9 cellular contexts compared by ENCODE assay signal in the genomic region with DNA sequence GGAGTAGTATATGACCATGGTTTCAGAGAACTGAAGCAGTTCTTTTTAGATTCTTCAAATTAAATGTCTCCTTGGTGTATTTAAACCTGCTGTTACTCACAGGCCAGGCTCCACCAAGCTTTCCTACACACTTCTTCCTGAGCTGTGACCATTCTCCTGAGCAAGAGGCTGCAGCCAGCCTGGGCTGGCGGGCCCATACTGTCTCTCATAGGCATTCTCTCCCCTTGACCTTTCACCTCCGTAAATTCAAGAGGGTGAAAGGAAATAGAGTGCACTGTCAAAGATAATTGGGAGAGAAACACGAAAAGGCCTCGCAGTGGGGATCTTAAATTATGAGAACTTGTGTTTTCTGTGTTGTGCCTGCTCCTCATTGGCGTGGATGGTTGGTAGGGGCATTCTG. TPM values are rescaled to one million over a fixed set of nuclear protein-coding genes. Genes with fewer than 3 reads are reported as not detected.
DNase-seq lines count a peak whose midpoint lies in the region; TF ChIP-seq lines count a peak whose summit lies in the region.
"Had no signal": no experiment of that assay in that cellular context is flagged by ENCODE, and none has a peak within 500 bp of the region (broad histone marks: within the 10 kb centered on the region; RNA-seq: fewer than 3 reads in every experiment).

No MANE protein-coding gene starts in this region.

- H3K9me3 ChIP-seq in OCI-LY1 (ENCODE audit: low read length) = no peaks in the 10 kb centered on the region
- no peaks in the 10 kb centered on the region for H3K9me3 ChIP-seq in endocrine pancreas (ENCODE audit: control insufficient read depth, low read length)
- H3K9me3 ChIP-seq in neural cell (ENCODE audit: low read length) = no peaks in the 10 kb centered on the region

- POLR2A ChIA-PET in HEK293T (lab: Yijun Ruan, JAX) = interaction anchor here (1.3 to 1.4 kb wide), 2 partner anchors 7 to 19 kb away, joined by 4 to 5 read pairs; no protein-coding TSS in a partner anchor

- H4K20me1 ChIP-seq in OCI-LY1 (ENCODE audit: insufficient read depth, low read length) (no peaks in the 10 kb centered on the region), neural cell (ENCODE audit: insufficient read depth) (peaks cover 11% of the 10 kb centered on the region)

- H3K79me2 ChIP-seq in OCI-LY1 (ENCODE audit: insufficient read depth, low read length) = peaks cover 72% of the 10 kb centered on the region
- H3K79me2 ChIP-seq in neural cell (replicated peaks; ENCODE audit: insufficient read depth, low read length) = peaks cover 68% of the 10 kb centered on the region

- H3K4me1 ChIP-seq in OCI-LY1 (ENCODE audit: insufficient read depth, low read length, severe bottlenecking) (peaks cover 73% of the 10 kb centered on the region), endocrine pancreas (ENCODE audit: control insufficient read depth, insufficient read depth, low read length) (peaks cover 13% of the 10 kb centered on the region)

- peak overlapping the region; percentile 96 for H3K4me2 ChIP-seq in OCI-LY1 (ENCODE audit: low read length)
- peak overlapping the region; percentile 89 for H3K4me2 ChIP-seq in neural cell (ENCODE audit: low read length)

- CTCF ChIA-PET in HEK293T (lab: Yijun Ruan, JAX) = interaction anchor here (1.2 kb wide), 1 partner anchor 14 kb away, joined by 3 read pairs; no protein-coding TSS in a partner anchor

- no peaks in the 10 kb centered on the region for H3F3A ChIP-seq in OCI-LY1 (ENCODE audit: insufficient read depth, low read length)
- no peaks in the 10 kb centered on the region for H3F3A ChIP-seq in neural cell (ENCODE audit: insufficient read depth, low read length, poor library complexity, severe bottlenecking)

- H3K9me2 ChIP-seq in OCI-LY1 (ENCODE audit: low read depth, low read length) (no peaks in the 10 kb centered on the region), neural cell (ENCODE audit: insufficient read depth, low read length) (no peaks in the 10 kb centered on the region)

- H3K4me3 ChIP-seq in OCI-LY1 (ENCODE audit: low read depth, low read length, poor library complexity, severe bottlenecking) (peak overlapping the region; percentile 92), endocrine pancreas (ENCODE audit: control insufficient read depth, insufficient read depth, low read length) (peak overlapping the region; percentile 87), neural cell (ENCODE audit: low read length) (peak overlapping the region; percentile 99)

- H3K27ac ChIP-seq in C4-2B = peak overlapping the region; percentile 99
- no peak overlapping the region for H3K27ac ChIP-seq in OCI-LY1 (ENCODE audit: low read depth, low read length, poor library complexity, severe bottlenecking)
- H3K27ac ChIP-seq in neural cell (ENCODE audit: low read length) = no peak overlapping the region

- peaks cover 18% of the 10 kb centered on the region for H3K36me3 ChIP-seq in OCI-LY1 (ENCODE audit: insufficient read depth, low read length)
- peaks cover 2% of the 10 kb centered on the region for H3K36me3 ChIP-seq in endocrine pancreas (ENCODE audit: control insufficient read depth, insufficient read depth, low read length)
- no peaks in the 10 kb centered on the region for H3K36me3 ChIP-seq in neural cell (ENCODE audit: insufficient read depth, low read length)

- no peak for DNase-seq in activated CD8-positive, alpha-beta memory T cell treated with anti-CD3 and anti-CD28 coated beads for 24 hours
- DNase-seq in middle frontal gyrus (ENCODE audit: extremely low spot score, low spot score) (no peak), HEK293T (ENCODE audit: extremely low spot score) (no peak), HT-29 (ENCODE audit: low spot score) (no peak)
- DNase-seq: KG1 had no signal

- no peak for TF ChIP-seq RAD21 in neural cell (conservative IDR thresholded peaks at IDR 0.05)

- TF ChIP-seq CTCF in C4-2B (conservative IDR thresholded peaks at IDR 0.05) (no peak), OCI-LY1 (IDR thresholded peaks at IDR 0.05; ENCODE audit: low read length) (no peak), neural cell (IDR thresholded peaks at IDR 0.05; ENCODE audit: poor library complexity, severe bottlenecking) (no peak)

- no peak overlapping the region for H2AFZ ChIP-seq in OCI-LY1 (ENCODE audit: low read length)
- H2AFZ ChIP-seq in neural cell (ENCODE audit: low read depth, low read length) = no peak overlapping the region

- TF ChIP-seq EP300 in neural cell (conservative IDR thresholded peaks at IDR 0.05; ENCODE audit: poor library complexity, severe bottlenecking) = no peak

- H3K27me3 ChIP-seq in OCI-LY1 (ENCODE audit: insufficient read depth, low read length) (no peaks in the 10 kb centered on the region), endocrine pancreas (ENCODE audit: control insufficient read depth, insufficient read depth, low read length) (no peaks in the 10 kb centered on the region), neural cell (ENCODE audit: insufficient read depth, low read depth, low read length) (no peaks in the 10 kb centered on the region)

- H3K9ac ChIP-seq in OCI-LY1 (ENCODE audit: low read length) = peak overlapping the region; percentile 89
- peak overlapping the region; percentile 72 for H3K9ac ChIP-seq in endocrine pancreas (ENCODE audit: control insufficient read depth, insufficient read depth, low read length)
- no peak overlapping the region for H3K9ac ChIP-seq in neural cell (ENCODE audit: low read length)

TF ChIP-seq in neural cell, 6 proteins besides CTCF, POLR2A, EP300 and RAD21 (continues in another document):
- TF ChIP-seq, protein P1, sequence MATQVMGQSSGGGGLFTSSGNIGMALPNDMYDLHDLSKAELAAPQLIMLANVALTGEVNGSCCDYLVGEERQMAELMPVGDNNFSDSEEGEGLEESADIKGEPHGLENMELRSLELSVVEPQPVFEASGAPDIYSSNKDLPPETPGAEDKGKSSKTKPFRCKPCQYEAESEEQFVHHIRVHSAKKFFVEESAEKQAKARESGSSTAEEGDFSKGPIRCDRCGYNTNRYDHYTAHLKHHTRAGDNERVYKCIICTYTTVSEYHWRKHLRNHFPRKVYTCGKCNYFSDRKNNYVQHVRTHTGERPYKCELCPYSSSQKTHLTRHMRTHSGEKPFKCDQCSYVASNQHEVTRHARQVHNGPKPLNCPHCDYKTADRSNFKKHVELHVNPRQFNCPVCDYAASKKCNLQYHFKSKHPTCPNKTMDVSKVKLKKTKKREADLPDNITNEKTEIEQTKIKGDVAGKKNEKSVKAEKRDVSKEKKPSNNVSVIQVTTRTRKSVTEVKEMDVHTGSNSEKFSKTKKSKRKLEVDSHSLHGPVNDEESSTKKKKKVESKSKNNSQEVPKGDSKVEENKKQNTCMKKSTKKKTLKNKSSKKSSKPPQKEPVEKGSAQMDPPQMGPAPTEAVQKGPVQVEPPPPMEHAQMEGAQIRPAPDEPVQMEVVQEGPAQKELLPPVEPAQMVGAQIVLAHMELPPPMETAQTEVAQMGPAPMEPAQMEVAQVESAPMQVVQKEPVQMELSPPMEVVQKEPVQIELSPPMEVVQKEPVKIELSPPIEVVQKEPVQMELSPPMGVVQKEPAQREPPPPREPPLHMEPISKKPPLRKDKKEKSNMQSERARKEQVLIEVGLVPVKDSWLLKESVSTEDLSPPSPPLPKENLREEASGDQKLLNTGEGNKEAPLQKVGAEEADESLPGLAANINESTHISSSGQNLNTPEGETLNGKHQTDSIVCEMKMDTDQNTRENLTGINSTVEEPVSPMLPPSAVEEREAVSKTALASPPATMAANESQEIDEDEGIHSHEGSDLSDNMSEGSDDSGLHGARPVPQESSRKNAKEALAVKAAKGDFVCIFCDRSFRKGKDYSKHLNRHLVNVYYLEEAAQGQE (IDR thresholded peaks at IDR 0.05; ENCODE audit: borderline replicate concordance) = no peak
- TF ChIP-seq EZH2 (IDR thresholded peaks at IDR 0.05; ENCODE audit: borderline replicate concordance, insufficient read depth, low read length, poor library complexity, severe bottlenecking) (no peak), TAF1 (IDR thresholded peaks at IDR 0.05; ENCODE audit: low read depth) (no peak)

TF ChIP-seq in HEK293T, 16 proteins besides CTCF, POLR2A, EP300 and RAD21:
- TF ChIP-seq BHLHE40 (IDR thresholded peaks at IDR 0.05; ENCODE audit: borderline replicate concordance) = no peak
- no peak for TF ChIP-seq CTBP1 (IDR thresholded peaks at IDR 0.05; ENCODE audit: borderline replicate concordance)
- no peak for TF ChIP-seq ELF4 (IDR thresholded peaks at IDR 0.05)
- TF ChIP-seq LEF1 (IDR thresholded peaks at IDR 0.05; ENCODE audit: borderline replicate concordance) = no peak
- no peak for TF ChIP-seq FOXK2 (IDR thresholded peaks at IDR 0.05)
- TF ChIP-seq SP1 (IDR thresholded peaks at IDR 0.05) = no peak
- TF ChIP-seq ARNT (IDR thresholded peaks at IDR 0.05) = no peak
- no peak for TF ChIP-seq NFRKB (IDR thresholded peaks at IDR 0.05)
- TF ChIP-seq FOXA1 (IDR thresholded peaks at IDR 0.05) = no peak
- TF ChIP-seq TARDBP (IDR thresholded peaks at IDR 0.05) = no peak
- no peak for TF ChIP-seq L3MBTL2 (conservative IDR thresholded peaks at IDR 0.05)
- TF ChIP-seq, protein P2, sequence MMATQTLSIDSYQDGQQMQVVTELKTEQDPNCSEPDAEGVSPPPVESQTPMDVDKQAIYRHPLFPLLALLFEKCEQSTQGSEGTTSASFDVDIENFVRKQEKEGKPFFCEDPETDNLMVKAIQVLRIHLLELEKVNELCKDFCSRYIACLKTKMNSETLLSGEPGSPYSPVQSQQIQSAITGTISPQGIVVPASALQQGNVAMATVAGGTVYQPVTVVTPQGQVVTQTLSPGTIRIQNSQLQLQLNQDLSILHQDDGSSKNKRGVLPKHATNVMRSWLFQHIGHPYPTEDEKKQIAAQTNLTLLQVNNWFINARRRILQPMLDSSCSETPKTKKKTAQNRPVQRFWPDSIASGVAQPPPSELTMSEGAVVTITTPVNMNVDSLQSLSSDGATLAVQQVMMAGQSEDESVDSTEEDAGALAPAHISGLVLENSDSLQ (IDR thresholded peaks at IDR 0.05) = no peak
- TF ChIP-seq ZNF384 (IDR thresholded peaks at IDR 0.05) = no peak
TF ChIP-seq in HEK293T: peak in this region for 0.

RNA-seq across cellular contexts. Expression of a gene that starts 2.3 kb away (rescaled TPM):
- polyA plus RNA-seq in neural cell = 168 and 202 TPM in 2 replicates
- 152 and 156 TPM in 2 replicates for polyA minus RNA-seq in neural cell
- 387 and 400 TPM in 2 replicates for total RNA-seq in HT-29 (2014; rRNA removed; shearing (Covaris generic))

RNA-seq across cellular contexts. Expression of a gene that starts 18.3 kb away (rescaled TPM):
- 32.8 and 37.5 TPM in 2 replicates for polyA plus RNA-seq in neural cell
- 12.3 and 12.7 TPM in 2 replicates for polyA minus RNA-seq in neural cell
- 30.3 and 38.4 TPM in 2 replicates for total RNA-seq in HT-29 (2014; rRNA removed; shearing (Covaris generic))

RNA-seq across cellular contexts. Expression of a gene that starts 24.3 kb away (rescaled TPM):
- 168 and 178 TPM in 2 replicates for polyA plus RNA-seq in neural cell
- polyA minus RNA-seq in neural cell = 39.2 and 54.3 TPM in 2 replicates
- 158 and 201 TPM in 2 replicates for total RNA-seq in HT-29 (2014; rRNA removed; shearing (Covaris generic))

RNA-seq across cellular contexts. Expression of a gene that starts 55.3 kb away (rescaled TPM):
- polyA plus RNA-seq in neural cell = 502 and 527 TPM in 2 replicates
- polyA minus RNA-seq in neural cell = 186 and 206 TPM in 2 replicates
- total RNA-seq in HT-29 (2014; rRNA removed; shearing (Covaris generic)) = 608 and 613 TPM in 2 replicates
